11 cellular contexts compared by ENCODE assay signal in genomic region chr5:56986631-56986957, GRCh38. TPM values are rescaled to one million over a fixed set of nuclear protein-coding genes. Genes with fewer than 3 reads are reported as not detected.
DNase-seq lines count a peak whose midpoint lies in the region; ATAC-seq, FAIRE-seq and TF ChIP-seq lines count a peak whose summit lies in the region.
"Had no signal": no experiment of that assay in that cellular context is flagged by ENCODE, and none has a peak within 500 bp of the region (broad histone marks: within the 10 kb centered on the region; RNA-seq: fewer than 3 reads in every experiment).

No MANE protein-coding gene starts in this region.

- TF ChIP-seq POLR2A in heart left ventricle (IDR thresholded peaks at IDR 0.05) = no peak

- FAIRE-seq in pancreas (lab: Jason Lieb, UNC) = no peak

- no peaks in the 10 kb centered on the region for H3K4me1 ChIP-seq in heart left ventricle
- H3K4me1 ChIP-seq in pancreas = no peaks in the 10 kb centered on the region

- H3K27ac ChIP-seq in heart left ventricle = no peak overlapping the region
- no peak overlapping the region for H3K27ac ChIP-seq in pancreas

- no peak overlapping the region for H3K4me3 ChIP-seq in heart left ventricle
- no peak overlapping the region for H3K4me3 ChIP-seq in pancreas

- no peaks in the 10 kb centered on the region for H3K9me3 ChIP-seq in heart left ventricle
- H3K9me3 ChIP-seq in pancreas = no peaks in the 10 kb centered on the region

- ATAC-seq in GM18907 (IDR thresholded peaks at IDR 0.05; ENCODE audit: unreplicated experiment) = peak; percentile 65
- peak; percentile 45 for ATAC-seq in HG02759 (IDR thresholded peaks at IDR 0.05; ENCODE audit: unreplicated experiment)
- ATAC-seq in heart left ventricle = no peak
- ATAC-seq in GM19035 (IDR thresholded peaks at IDR 0.05; ENCODE audit: unreplicated experiment) = no peak
- no peak for ATAC-seq in pancreas
- ATAC-seq: activated CD8-positive, alpha-beta memory T cell treated with anti-CD3 and anti-CD28 coated beads, Interleukin-2, amount 10 ng/mL, durations not matched to agents 7 days and 5 days had no signal

- TF ChIP-seq CTCF in heart left ventricle (IDR thresholded peaks at IDR 0.05) = no peak
- TF ChIP-seq CTCF in pancreas (IDR thresholded peaks at IDR 0.05) = no peak

- peak; percentile 62 for DNase-seq in NCI-H226
- peak; percentile 7 for DNase-seq in myocyte (ENCODE audit: low read depth)
- no peak for DNase-seq in heart left ventricle
- no peak for DNase-seq in pancreas
- no peak for DNase-seq in germinal center (ENCODE audit: low spot score)
- DNase-seq: activated CD8-positive, alpha-beta memory T cell treated with anti-CD3 and anti-CD28 coated beads, Interleukin-2, amount 10 ng/mL, durations not matched to agents 7 days and 5 days; aorta; T1000 had no signal

- H3K27me3 ChIP-seq in heart left ventricle (no peaks in the 10 kb centered on the region), pancreas (no peaks in the 10 kb centered on the region)

- intact Hi-C loops in heart left ventricle (cut with DNase I) (no loop called here), pancreas (cut with DNase I) (no loop called here)

- WGBS in heart left ventricle, 4 donors = 92 to 98% (median 96%) methylated on average over 1 of the region's 1 CpG
- WGBS in pancreas, 2 donors = 87 to 88% methylated on average over 1 of the region's 1 CpG

- H3K36me3 ChIP-seq in heart left ventricle (no peaks in the 10 kb centered on the region), pancreas (no peaks in the 10 kb centered on the region)

RNA-seq across cellular contexts. Expression of gene MIER3, which starts 34.7 kb away (rescaled TPM):
- total RNA-seq in myocyte (20.5 and 25.5 TPM in 2 replicates), heart left ventricle (10 to 100 TPM in 6 of 9 donors, 1 to 10 TPM in 3; 9.3 to 15.5 (median 10.8) TPM), pancreas (10 to 100 TPM in 2 of 6 donors, 1 to 10 TPM in 4; 7.3 to 16.3 (median 8.6) TPM)
- 4.0 TPM for polyA plus RNA-seq in myocyte (2012)
- polyA plus RNA-seq in heart left ventricle (1 to 10 TPM; 3.9 to 5.4 TPM), pancreas (1 to 10 TPM; 3.8 to 6.7 TPM)

Comparison
In these comparisons a context has a peak if more than half of its experiments do, and no peak if none do; other contexts are left out.
1. ATAC-seq: peak in GM18907 (single experiment) and HG02759 (single experiment); none in heart left ventricle (0 of 4), GM19035 (single experiment) and pancreas (0 of 4).
2. DNase-seq: peak in NCI-H226 (single experiment) and myocyte (single experiment); none in heart left ventricle (0 of 5), pancreas (0 of 6) and germinal center (single experiment).